In genomic region chr6:96899019-96899418, GRCh38 we compare ENCODE assay signal across 8 cellular contexts. TPM values are rescaled to one million over a fixed set of nuclear protein-coding genes. Genes with fewer than 3 reads are reported as not detected.
DNase-seq lines count a peak whose midpoint lies in the region; ATAC-seq, FAIRE-seq and TF ChIP-seq lines count a peak whose summit lies in the region.

No MANE protein-coding gene starts in this region.

- intact Hi-C loops in Right ventricle myocardium inferior (cut with DNase I) (loop anchor here (5.0 to 10.0 kb wide), 2 partner anchors 62 to 354 kb away; partner anchors contain the start of gene GPR63), K562 (cut with micrococcal nuclease) (loop anchor here (1.0 to 5.0 kb wide), 5 partner anchors 63 to 377 kb away; partner anchors contain the start of gene UFL1)

- H3K4me3 ChIP-seq in cardiac muscle cell, result peak overlapping the region; percentile 58
- no peak overlapping the region for H3K4me3 ChIP-seq in K562

- H3K27me3 ChIP-seq in cardiac muscle cell (no peaks in the 10 kb centered on the region), K562 (ENCODE audit: control insufficient read depth in 2 of 2, insufficient read depth in 2 of 2, low read length in 2 of 2) (no peaks in the 10 kb centered on the region)

- H3K9me1 ChIP-seq in K562 (ENCODE audit: control insufficient read depth, insufficient read depth, low read length), result no peaks in the 10 kb centered on the region

- peak; percentile 87 to 90 for TF ChIP-seq RAD21 in K562 (CRISPR knock-in tag; conservative IDR thresholded peaks at IDR 0.05 in 1 of 2, IDR thresholded peaks at IDR 0.05 in 1 of 2)

- peaks cover 40% of the 10 kb centered on the region for H3K79me2 ChIP-seq in K562 (ENCODE audit: control insufficient read depth, insufficient read depth, low read length)

- ATAC-seq in Right ventricle myocardium inferior, result no peak
- no peak for ATAC-seq in K562
- no peak for ATAC-seq in HG03571 (IDR thresholded peaks at IDR 0.05; ENCODE audit: unreplicated experiment)

- peak overlapping the region; percentile 94 for H3K27ac ChIP-seq in cardiac muscle cell
- no peak overlapping the region for H3K27ac ChIP-seq in K562 (ENCODE audit: extremely low read depth, low read depth, low read length)
- H3K27ac ChIP-seq in substantia nigra (ENCODE audit: low read depth, low read length, poor library complexity, severe bottlenecking), result peak overlapping the region; percentile 87

- H2AFZ ChIP-seq in K562 (ENCODE audit: low read depth, low read length), result peak overlapping the region; percentile 98; the same call in 1 of the 2 replicates

- no peaks in the 10 kb centered on the region for H3K9me3 ChIP-seq in cardiac muscle cell (ENCODE audit: low read depth)
- H3K9me3 ChIP-seq in K562 (replicated peaks; ENCODE audit: control insufficient read depth, insufficient read depth, low read depth, low read length), result no peaks in the 10 kb centered on the region

- no peak for TF ChIP-seq EP300 in K562 (IDR thresholded peaks at IDR 0.05; ENCODE audit: low read length)

- H3K36me3 ChIP-seq in cardiac muscle cell (peaks cover 17% of the 10 kb centered on the region), K562 (ENCODE audit: control insufficient read depth, insufficient read depth, low read length) (peaks cover 27% of the 10 kb centered on the region)

- peak; percentile 30 for TF ChIP-seq CTCF in cardiac muscle cell (IDR thresholded peaks at IDR 0.05; ENCODE audit: low read depth, low read length)
- peak in 1 of 3 experiments; percentile 55; a peak in 3 of 6 replicates for TF ChIP-seq CTCF in K562 (IDR thresholded peaks at IDR 0.05 in 2 of 3, conservative IDR thresholded peaks at IDR 0.05 in 1 of 3; ENCODE audit: insufficient read depth in 2 of 3, low read depth in 1 of 3, low read length in 3 of 3)

- CTCF ChIA-PET in K562 (lab: Yijun Ruan, JAX; ENCODE audit: low intra/inter-chr PET ratio), result interaction anchor here (0.7 to 3.6 kb wide), 5 partner anchors 151 to 273 kb away, joined by 4 to 50 read pairs (median 11); no protein-coding TSS in a partner anchor

- peak; percentile 67 for FAIRE-seq in K562 (lab: Jason Lieb, UNC)

- BruUV-seq in K562 (replicated peaks; lab: Mats Ljungman, UMichigan), result no TSS peak

- TF ChIP-seq POLR2A in K562 (conservative IDR thresholded peaks at IDR 0.05), result no peak

- H3K4me2 ChIP-seq in K562 (ENCODE audit: insufficient read depth, low read length), result no peak overlapping the region

- 34% methylated on average over 3 of the region's 3 CpGs for WGBS in K562 (ENCODE audit: insufficient coverage, low coverage, missing lambda C conversion rate)

- POLR2A ChIA-PET in K562 (lab: Yijun Ruan, JAX), result interaction anchor here (1.1 to 1.3 kb wide), 2 partner anchors 10 to 14 kb away, joined by 3 to 4 read pairs; no protein-coding TSS in a partner anchor

- peak; percentile 15 to 57 for DNase-seq in cardiac muscle cell (ENCODE audit: low read depth in 1 of 2, low spot score in 1 of 2)
- no peak for DNase-seq in Right ventricle myocardium inferior (ENCODE audit: missing footprints)
- DNase-seq in NCI-H2107 (lab: John Stamatoyannopoulos, UW), result peak; percentile 6
- no peak for DNase-seq in K562 (ENCODE audit: extremely low read depth in 1 of 4, low spot score in 3 of 4)
- DNase-seq in iris pigment epithelial cell (ENCODE audit: low read depth), result peak; percentile 59
- DNase-seq in substantia nigra (lab: John Stamatoyannopoulos, UW), result peak in 20 of 49 donors; percentile 5 to 74 (median 24)
- DNase-seq in mesenteric fat pad (ENCODE audit: low spot score), result no peak

- H3K4me1 ChIP-seq in cardiac muscle cell (ENCODE audit: low read depth), result peaks cover 9% of the 10 kb centered on the region
- H3K4me1 ChIP-seq in K562 (replicated peaks in 1 of 2; ENCODE audit: control insufficient read depth in 2 of 2, insufficient read depth in 2 of 2, low read length in 2 of 2), result peaks cover 4 to 13% of the 10 kb centered on the region in 2 experiments; a peak in 4 of 5 replicates

- H4K20me1 ChIP-seq in K562 (replicated peaks; ENCODE audit: control insufficient read depth, insufficient read depth, low read length), result no peaks in the 10 kb centered on the region

- in situ Hi-C loops in K562 (cut with MboI), result loop anchor here (10.0 kb wide), 1 partner anchor 274 kb away; no protein-coding TSS in a partner anchor

- H3K9ac ChIP-seq in K562 (ENCODE audit: insufficient read depth in 1 of 2, low read depth in 2 of 2, low read length in 2 of 2), result peak overlapping the region in 1 of 2 experiments; percentile 94; a peak in 2 of 4 replicates

TF ChIP-seq in K562, 482 proteins besides CTCF, POLR2A, EP300 and RAD21 (continues in another document):
- no peak for TF ChIP-seq EWSR1 (IDR thresholded peaks at IDR 0.05; ENCODE audit: borderline replicate concordance, low read depth, partially characterized antibody)
- TF ChIP-seq GATAD2B (IDR thresholded peaks at IDR 0.05; ENCODE audit: borderline replicate concordance), result 0 out of 2 replicates have a peak, but pooled peaks have one; percentile 57
- no peak for TF ChIP-seq USF2 (CRISPR knock-in tag; IDR thresholded peaks at IDR 0.05)
- peak; percentile 46; the same call in 1 of the 2 replicates for TF ChIP-seq DEAF1 (CRISPR knock-in tag; IDR thresholded peaks at IDR 0.05)

RNA-seq across cellular contexts. Expression of gene NDUFAF4, which starts 1.3 kb away (rescaled TPM):
- total RNA-seq in cardiac muscle cell, result 15.2 and 19.5 TPM in 2 replicates
- polyA plus RNA-seq in cardiac muscle cell, result 79.3 and 85.5 TPM in 2 replicates
- 101 TPM for total RNA-seq in Right ventricle myocardium inferior
- total RNA-seq in K562 (2011; cell fraction: chromatin; rRNA removed; ENCODE audit: low replicate concordance), result 7.0 and 13.0 TPM in 2 replicates
- total RNA-seq in K562 (2011; cell fraction: nucleolus; rRNA removed), result 5.3 and 5.7 TPM in 2 replicates
- 8.4 and 12.9 TPM in 2 replicates for total RNA-seq in K562 (2011; cell fraction: nucleoplasm; rRNA removed)
- total RNA-seq in K562 (2014; rRNA removed), result 45.0 and 54.0 TPM in 2 replicates
- 151 and 180 TPM in 2 replicates for total RNA-seq in K562 (2014; rRNA removed; fragmentation: Illumina TruSeq; extraction: Trizol)
- total RNA-seq in K562 (2015; rRNA removed; fragmentation: Illumina TruSeq; extraction: Trizol), result 100 and 111 TPM in 2 replicates
- total RNA-seq in K562 (2021), result 127 and 142 TPM in 2 replicates
- 146 and 171 TPM in 2 replicates for polyA plus RNA-seq in K562 (2011; rRNA removed)
- 16.7 and 34.7 TPM in 2 replicates for polyA plus RNA-seq in K562 (2011; cell fraction: cytosol; rRNA removed)
- polyA plus RNA-seq in K562 (2011; cell fraction: nucleus; rRNA removed), result 11.1 and 19.6 TPM in 2 replicates
- polyA plus RNA-seq in K562 (2012), result 77.0 and 108 TPM in 2 replicates
- polyA plus RNA-seq in K562 (2014; fragmentation: Illumina TruSeq; extraction: Trizol), result 106 and 136 TPM in 2 replicates
- polyA plus RNA-seq in K562 (2014; fragmentation: Nextera tagmentation; extraction: Ambion mirVana), result 100 to 1,000 TPM; 361 to 418 TPM
- 115 and 117 TPM in 2 replicates for polyA plus RNA-seq in K562 (2014; rRNA removed)
- 37.5 and 40.5 TPM in 2 replicates for polyA minus RNA-seq in K562 (2011; rRNA and poly(A)+ RNA removed)
- polyA minus RNA-seq in K562 (2011; cell fraction: cytosol; rRNA and poly(A)+ RNA removed), result 36.0 and 36.3 TPM in 2 replicates
- 6.6 and 15.2 TPM in 2 replicates for polyA minus RNA-seq in K562 (2011; cell fraction: nucleus; rRNA and poly(A)+ RNA removed)
- total RNA-seq in mesenteric fat pad, result 49.3 TPM

RNA-seq across cellular contexts. Expression of gene KLHL32, which starts 25.5 kb away (rescaled TPM):
- total RNA-seq in cardiac muscle cell (0.56 and 0.71 TPM in 2 replicates), Right ventricle myocardium inferior (1.5 TPM), K562 (2014; rRNA removed) (0.59 and 0.86 TPM in 2 replicates), K562 (2014; rRNA removed; fragmentation: Illumina TruSeq; extraction: Trizol) (0.57 and 0.58 TPM in 2 replicates), K562 (2015; rRNA removed; fragmentation: Illumina TruSeq; extraction: Trizol) (0.34 and 0.58 TPM in 2 replicates), K562 (2021) (0.55 and 0.81 TPM in 2 replicates), mesenteric fat pad (0.16 TPM)
- polyA plus RNA-seq in cardiac muscle cell (0.07 and 1.00 TPM in 2 replicates), K562 (2011; rRNA removed) (0.60 and 1.5 TPM in 2 replicates), K562 (2014; fragmentation: Illumina TruSeq; extraction: Trizol) (0.39 and 0.49 TPM in 2 replicates), K562 (2014; fragmentation: Nextera tagmentation; extraction: Ambion mirVana) (under 1 TPM; 0.53 to 0.69 TPM), K562 (2014; rRNA removed) (0.25 and 1.3 TPM in 2 replicates)
- 1.7 and 2.6 TPM in 2 replicates for total RNA-seq in K562 (2011; cell fraction: chromatin; rRNA removed; ENCODE audit: low replicate concordance)
- total RNA-seq in K562 (2011; cell fraction: nucleolus; rRNA removed), result 0.92 and 1.0 TPM in 2 replicates
- 1.8 and 2.4 TPM in 2 replicates for total RNA-seq in K562 (2011; cell fraction: nucleoplasm; rRNA removed)
- polyA plus RNA-seq in K562 (2011; cell fraction: cytosol; rRNA removed), result 0.78 and 1.3 TPM in 2 replicates
- 1.1 and 1.6 TPM in 2 replicates for polyA plus RNA-seq in K562 (2011; cell fraction: nucleus; rRNA removed)
- polyA plus RNA-seq in K562 (2012), result 0.40 and 0.62 TPM in 2 replicates
- polyA minus RNA-seq in K562 (2011; rRNA and poly(A)+ RNA removed), result 2.0 and 2.2 TPM in 2 replicates
- 0.48 TPM in 1 of 2 replicates, not detected in the other for polyA minus RNA-seq in K562 (2011; cell fraction: cytosol; rRNA and poly(A)+ RNA removed)
- polyA minus RNA-seq in K562 (2011; cell fraction: nucleus; rRNA and poly(A)+ RNA removed), result 2.2 and 5.2 TPM in 2 replicates

Comparison
In these comparisons a context has a peak if more than half of its experiments do, and no peak if none do; other contexts are left out.
1. DNase-seq: peak in cardiac muscle cell (2 of 2), NCI-H2107 (single experiment) and iris pigment epithelial cell (single experiment); none in Right ventricle myocardium inferior (single experiment), K562 (0 of 4) and mesenteric fat pad (single experiment).